In genomic region chr7:130903358-130903974, GRCh38 we compare ENCODE assay signal across 9 cellular contexts.
DNase-seq lines count a peak whose midpoint lies in the region; TF ChIP-seq lines count a peak whose summit lies in the region.
"Had no signal": no experiment of that assay in that cellular context is flagged by ENCODE, and none has a peak within 500 bp of the region (broad histone marks: within the 10 kb centered on the region; RNA-seq: fewer than 3 reads in every experiment).

No MANE protein-coding gene starts in this region.

- H3K4me1 ChIP-seq in hepatocyte (ENCODE audit: insufficient read depth) (peaks cover 32% of the 10 kb centered on the region), tibial artery (peaks cover 0 to 65% (median 49%) of the 10 kb centered on the region in 4 donors), MM.1S (ENCODE audit: low read length) (no peaks in the 10 kb centered on the region)

- POLR2A ChIA-PET in activated CD4-positive, alpha-beta T cell treated with anti-CD3 and anti-CD28 coated beads, Interleukin-2, amount 10 ng/mL, durations not matched to agents 7 days and 5 days (lab: Charles Lee) = interaction anchor here (0.5 kb wide), 1 partner anchor 57 kb away, joined by 3 read pairs; no protein-coding TSS in a partner anchor

- intact Hi-C loops in tibial artery (cut with DNase I; ENCODE audit: low total_unique reads) = no loop called here

- peak overlapping the region; percentile 88 for H3K27ac ChIP-seq in hepatocyte
- peak overlapping the region; percentile 57 to 66 for H3K27ac ChIP-seq in tibial artery
- no peak overlapping the region for H3K27ac ChIP-seq in MM.1S (ENCODE audit: low read length)

- no peaks in the 10 kb centered on the region for H3K36me3 ChIP-seq in hepatocyte (replicated peaks; ENCODE audit: insufficient read depth, low read depth)
- H3K36me3 ChIP-seq in tibial artery = peaks cover 0 to 9% (median 7%) of the 10 kb centered on the region in 3 donors
- H3K36me3 ChIP-seq in MM.1S (replicated peaks; ENCODE audit: insufficient read depth, low read length) = no peaks in the 10 kb centered on the region; the same call in 1 of the 2 replicates

- H3K4me3 ChIP-seq in hepatocyte = no peak overlapping the region
- H3K4me3 ChIP-seq in tibial artery = no peak overlapping the region
- no peak overlapping the region for H3K4me3 ChIP-seq in MM.1S (ENCODE audit: low read length)

- DNase-seq in activated CD4-positive, alpha-beta T cell treated with anti-CD3 and anti-CD28 coated beads, Interleukin-2, amount 10 ng/mL, durations not matched to agents 7 days and 5 days = no peak
- no peak for DNase-seq in activated CD4-positive, alpha-beta T cell treated with anti-CD3 and anti-CD28 coated beads, Interleukin-2, amount 50 U/mL, for 1 hour
- no peak for DNase-seq in activated naive CD8-positive, alpha-beta T cell treated with anti-CD3 and anti-CD28 coated beads for 36 hours
- DNase-seq in hepatocyte (ENCODE audit: low spot score) = peak; percentile 52
- no peak for DNase-seq in tibial artery
- DNase-seq in retina = no peak
- no peak for DNase-seq in MM.1S
- no peak for DNase-seq in nephron progenitor cell
- DNase-seq: DND-41 had no signal

- whole genome bisulfite sequencing in hepatocyte (ENCODE audit: low lambda C conversion rate, missing lambda C conversion rate) = 67% methylated on average over 8 of the region's 8 CpGs

- H3K4me3 Mint-ChIP-seq in activated CD4-positive, alpha-beta T cell treated with anti-CD3 and anti-CD28 coated beads, Interleukin-2, amount 10 ng/mL, durations not matched to agents 7 days and 5 days = no peak overlapping the region
- no peak overlapping the region for H3K4me3 Mint-ChIP-seq in activated naive CD8-positive, alpha-beta T cell treated with anti-CD3 and anti-CD28 coated beads for 36 hours
- H3K4me3 Mint-ChIP-seq in nephron progenitor cell = no peak overlapping the region

- CTCF ChIA-PET in activated CD4-positive, alpha-beta T cell treated with anti-CD3 and anti-CD28 coated beads, Interleukin-2, amount 10 ng/mL, durations not matched to agents 7 days and 5 days (lab: Charles Lee) = interaction anchor here (0.9 to 1.6 kb wide), 5 partner anchors 9 to 58 kb away, joined by 3 to 6 read pairs (median 3); no protein-coding TSS in a partner anchor

- H2AFZ ChIP-seq in hepatocyte (no peak overlapping the region), MM.1S (ENCODE audit: low read length) (no peak overlapping the region)

- H4K20me1 ChIP-seq in hepatocyte (ENCODE audit: insufficient read depth, poor library complexity, severe bottlenecking) (no peaks in the 10 kb centered on the region), MM.1S (ENCODE audit: insufficient read depth, low read length) (no peaks in the 10 kb centered on the region; the same call in none of the 2 replicates)

- H3F3A ChIP-seq in MM.1S (ENCODE audit: insufficient read depth, low read length) = no peaks in the 10 kb centered on the region

- H3K9me3 Mint-ChIP-seq in activated CD4-positive, alpha-beta T cell treated with anti-CD3 and anti-CD28 coated beads, Interleukin-2, amount 10 ng/mL, durations not matched to agents 7 days and 5 days = no peaks in the 10 kb centered on the region
- no peaks in the 10 kb centered on the region for H3K9me3 Mint-ChIP-seq in activated naive CD8-positive, alpha-beta T cell treated with anti-CD3 and anti-CD28 coated beads for 36 hours
- peaks cover 12% of the 10 kb centered on the region for H3K9me3 Mint-ChIP-seq in nephron progenitor cell

- TF ChIP-seq CTCF in hepatocyte (IDR thresholded peaks at IDR 0.05; ENCODE audit: poor library complexity) (no peak), tibial artery (IDR thresholded peaks at IDR 0.05) (no peak), MM.1S (IDR thresholded peaks at IDR 0.05; ENCODE audit: low read length) (no peak), nephron progenitor cell (IDR thresholded peaks at IDR 0.05) (no peak)

- H3K27me3 ChIP-seq in hepatocyte (no peaks in the 10 kb centered on the region), tibial artery (no peaks in the 10 kb centered on the region), MM.1S (replicated peaks; ENCODE audit: insufficient read depth, low read length) (no peaks in the 10 kb centered on the region)

- peaks cover 57% of the 10 kb centered on the region for H3K36me3 Mint-ChIP-seq in activated CD4-positive, alpha-beta T cell treated with anti-CD3 and anti-CD28 coated beads, Interleukin-2, amount 10 ng/mL, durations not matched to agents 7 days and 5 days (ENCODE audit: low read depth)
- H3K36me3 Mint-ChIP-seq in activated naive CD8-positive, alpha-beta T cell treated with anti-CD3 and anti-CD28 coated beads for 36 hours = peaks cover 85% of the 10 kb centered on the region
- no peaks in the 10 kb centered on the region for H3K36me3 Mint-ChIP-seq in nephron progenitor cell (ENCODE audit: low read depth)

- H3K4me2 ChIP-seq in hepatocyte (peak overlapping the region; percentile 0), MM.1S (ENCODE audit: low read depth, low read length) (no peak overlapping the region)

- H3K27ac Mint-ChIP-seq in activated CD4-positive, alpha-beta T cell treated with anti-CD3 and anti-CD28 coated beads, Interleukin-2, amount 10 ng/mL, durations not matched to agents 7 days and 5 days = peak overlapping the region; percentile 69
- peak overlapping the region; percentile 86 for H3K27ac Mint-ChIP-seq in activated naive CD8-positive, alpha-beta T cell treated with anti-CD3 and anti-CD28 coated beads for 36 hours
- H3K27ac Mint-ChIP-seq in nephron progenitor cell = no peak overlapping the region

- no peaks in the 10 kb centered on the region for H3K9me2 ChIP-seq in hepatocyte (replicated peaks; ENCODE audit: insufficient read depth)
- no peaks in the 10 kb centered on the region for H3K9me2 ChIP-seq in MM.1S (replicated peaks; ENCODE audit: insufficient read depth, low read length)

- peaks cover 74% of the 10 kb centered on the region for H3K4me1 Mint-ChIP-seq in activated CD4-positive, alpha-beta T cell treated with anti-CD3 and anti-CD28 coated beads, Interleukin-2, amount 10 ng/mL, durations not matched to agents 7 days and 5 days
- H3K4me1 Mint-ChIP-seq in activated naive CD8-positive, alpha-beta T cell treated with anti-CD3 and anti-CD28 coated beads for 36 hours = peaks cover 75% of the 10 kb centered on the region
- H3K4me1 Mint-ChIP-seq in nephron progenitor cell = peaks cover 51% of the 10 kb centered on the region

- H3K79me2 ChIP-seq in hepatocyte = peaks cover 6% of the 10 kb centered on the region
- peaks cover 79% of the 10 kb centered on the region for H3K79me2 ChIP-seq in MM.1S (ENCODE audit: low read length)

- no peak overlapping the region for H3K9ac ChIP-seq in MM.1S (ENCODE audit: low read length)

- H3K9me3 ChIP-seq in hepatocyte (ENCODE audit: low read depth) (no peaks in the 10 kb centered on the region), tibial artery (no peaks in the 10 kb centered on the region), MM.1S (replicated peaks; ENCODE audit: insufficient read depth, low read length) (no peaks in the 10 kb centered on the region)

- H3K27me3 Mint-ChIP-seq in activated CD4-positive, alpha-beta T cell treated with anti-CD3 and anti-CD28 coated beads, Interleukin-2, amount 10 ng/mL, durations not matched to agents 7 days and 5 days = no peaks in the 10 kb centered on the region
- H3K27me3 Mint-ChIP-seq in activated naive CD8-positive, alpha-beta T cell treated with anti-CD3 and anti-CD28 coated beads for 36 hours = no peaks in the 10 kb centered on the region
- H3K27me3 Mint-ChIP-seq in nephron progenitor cell (ENCODE audit: low read depth, poor library complexity) = peaks cover 8% of the 10 kb centered on the region
